9 cellular contexts compared by ENCODE assay signal in the genomic region with DNA sequence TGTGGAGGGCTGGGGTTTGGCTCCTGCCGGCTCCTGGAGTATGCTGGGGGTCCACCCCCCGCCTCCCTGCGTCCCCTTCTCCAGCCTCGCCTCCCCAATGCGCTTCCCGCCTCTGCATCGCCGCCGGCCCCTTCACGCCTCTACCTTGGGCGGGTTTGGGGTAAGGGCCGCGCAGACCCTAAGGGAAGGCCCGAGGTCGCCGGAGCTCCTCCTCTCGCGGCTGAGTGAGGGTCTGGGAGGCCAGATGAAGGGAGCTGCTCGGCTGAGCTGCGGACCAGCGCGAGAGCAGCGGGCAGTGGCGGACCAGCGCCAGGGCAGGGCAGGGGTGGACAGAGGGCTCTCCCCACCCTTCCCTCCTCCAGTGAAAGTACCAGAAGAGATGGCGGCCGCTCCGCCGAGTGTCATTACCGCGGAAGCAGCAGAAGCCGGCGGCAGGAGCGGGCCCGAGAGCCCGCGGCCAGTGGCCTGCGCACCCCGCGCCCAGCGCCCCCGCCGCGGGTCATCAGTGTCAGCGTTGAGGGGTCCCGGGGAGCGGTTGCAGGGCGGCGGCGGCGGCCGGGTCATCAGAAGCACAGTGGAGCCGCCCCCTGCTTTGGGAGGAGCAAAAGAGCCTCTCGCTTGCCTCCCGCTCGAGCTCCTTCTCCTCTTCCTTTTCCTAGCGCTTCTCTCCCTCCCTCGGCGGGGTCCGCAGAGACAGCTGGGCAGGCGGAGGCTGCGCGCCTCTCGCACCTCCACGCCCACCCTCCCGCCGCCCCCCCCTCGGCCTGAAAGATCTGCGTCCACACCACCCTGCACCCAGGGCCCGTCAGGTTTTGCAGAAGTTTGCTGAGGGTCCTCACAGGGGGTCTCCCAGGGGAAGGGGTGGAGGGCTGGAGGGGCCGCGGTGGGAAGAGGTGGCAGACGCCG.
A peak's percentile ranks its signal among the peaks of the same experiment; 100 is the strongest.
DNase-seq lines count a peak whose midpoint lies in the region; ATAC-seq and TF ChIP-seq lines count a peak whose summit lies in the region.
"Had no signal": no experiment of that assay in that cellular context is flagged by ENCODE, and none has a peak within 500 bp of the region (broad histone marks: within the 10 kb centered on the region; RNA-seq: fewer than 3 reads in every experiment).

No MANE protein-coding gene starts in this region.

- TF ChIP-seq CTCF in neural crest cell (conservative IDR thresholded peaks at IDR 0.05) = no peak

- no peaks in the 10 kb centered on the region for H3K36me3 Mint-ChIP-seq in neural crest cell (ENCODE audit: low read depth)
- H3K36me3 Mint-ChIP-seq: IgD-negative memory B cell had no signal

- DNase-seq in AG08395 (ENCODE audit: low spot score) (peak; percentile 27), NCI-H510A treated with DMSO at 0.1 percent for 48 hours (lab: John Stamatoyannopoulos, UW) (peak; percentile 50), foreskin melanocyte (peak; percentile 29), neural crest cell (ENCODE audit: low read depth, low spot score) (peak; percentile 34)
- no peak for DNase-seq in central memory CD4-positive, alpha-beta T cell

- H3K27ac Mint-ChIP-seq in neural crest cell (ENCODE audit: unreplicated experiment) = no peak overlapping the region
- H3K27ac Mint-ChIP-seq: IgD-negative memory B cell had no signal

- no peaks in the 10 kb centered on the region for H3K9me3 Mint-ChIP-seq in neural crest cell

- peaks cover 10% of the 10 kb centered on the region for H3K27me3 Mint-ChIP-seq in neural crest cell (ENCODE audit: low read depth)

- ATAC-seq in GM18907 (IDR thresholded peaks at IDR 0.05; ENCODE audit: unreplicated experiment) = no peak
- no peak for ATAC-seq in HG03159 (IDR thresholded peaks at IDR 0.05; ENCODE audit: unreplicated experiment)
- no peak for ATAC-seq in HG03378 (IDR thresholded peaks at IDR 0.05; ENCODE audit: unreplicated experiment)

- H3K4me1 Mint-ChIP-seq in neural crest cell = peaks cover 13% of the 10 kb centered on the region

- peak overlapping the region; percentile 73 for H3K4me3 Mint-ChIP-seq in neural crest cell
